2 cellular contexts compared by ENCODE assay signal in genomic region chr3:44045476-44046275, GRCh38.
TF ChIP-seq lines count a peak whose summit lies in the region.

No MANE protein-coding gene starts in this region.

TF ChIP-seq in GM23338, 12 proteins besides CTCF, POLR2A, EP300 and RAD21 (continued from another document):
- TF ChIP-seq ZNF462 (CRISPR knock-in tag; IDR thresholded peaks at IDR 0.05), result no peak
- TF ChIP-seq ZNF331 (CRISPR knock-in tag; IDR thresholded peaks at IDR 0.05; ENCODE audit: low read depth), result no peak
- TF ChIP-seq EZH2 (IDR thresholded peaks at IDR 0.05; ENCODE audit: low read depth, unreplicated experiment), result no peak
- TF ChIP-seq NANOG (IDR thresholded peaks at IDR 0.05; ENCODE audit: borderline replicate concordance), result no peak
- no peak for TF ChIP-seq POLR2AphosphoS5 (IDR thresholded peaks at IDR 0.05; ENCODE audit: low read depth)
- no peak for TF ChIP-seq STAT1 (IDR thresholded peaks at IDR 0.05; ENCODE audit: unreplicated experiment)
- no peak for TF ChIP-seq ZNF114 (CRISPR knock-in tag; IDR thresholded peaks at IDR 0.05)
- no peak for TF ChIP-seq EZH2phosphoT487 (IDR thresholded peaks at IDR 0.05; ENCODE audit: unreplicated experiment)
- TF ChIP-seq CREB1 (CRISPR knock-in tag; IDR thresholded peaks at IDR 0.05; ENCODE audit: low read depth), result no peak
- no peak for TF ChIP-seq REST (IDR thresholded peaks at IDR 0.05; ENCODE audit: unreplicated experiment)
- TF ChIP-seq ETS1 (IDR thresholded peaks at IDR 0.05), result no peak
TF ChIP-seq in GM23338: peak in this region for 0.

TF ChIP-seq in WTC11, 78 proteins besides CTCF, POLR2A, EP300 and RAD21 (continued from another document):
- TF ChIP-seq E2F5 (CRISPR knock-in tag; IDR thresholded peaks at IDR 0.05), result no peak
- TF ChIP-seq FOXP4 (CRISPR knock-in tag; IDR thresholded peaks at IDR 0.05), result no peak
- no peak for TF ChIP-seq IRF2 (CRISPR knock-in tag; IDR thresholded peaks at IDR 0.05; ENCODE audit: borderline replicate concordance, low read depth)
- no peak for TF ChIP-seq FOXP1 (CRISPR knock-in tag; IDR thresholded peaks at IDR 0.05; ENCODE audit: borderline replicate concordance)
- TF ChIP-seq ZBTB21 (CRISPR knock-in tag; IDR thresholded peaks at IDR 0.05; ENCODE audit: borderline replicate concordance), result no peak
- TF ChIP-seq JAZF1 (CRISPR knock-in tag; IDR thresholded peaks at IDR 0.05), result no peak
- no peak for TF ChIP-seq ESRRA (CRISPR knock-in tag; IDR thresholded peaks at IDR 0.05; ENCODE audit: borderline replicate concordance)
- TF ChIP-seq CREB1 (CRISPR knock-in tag; IDR thresholded peaks at IDR 0.05), result no peak
- TF ChIP-seq NR3C1 (CRISPR knock-in tag; conservative IDR thresholded peaks at IDR 0.05; ENCODE audit: low read depth), result no peak
- no peak for TF ChIP-seq ZBTB43 (CRISPR knock-in tag; IDR thresholded peaks at IDR 0.05)
- no peak for TF ChIP-seq NR1H2 (CRISPR knock-in tag; IDR thresholded peaks at IDR 0.05)
